In the genomic region with DNA sequence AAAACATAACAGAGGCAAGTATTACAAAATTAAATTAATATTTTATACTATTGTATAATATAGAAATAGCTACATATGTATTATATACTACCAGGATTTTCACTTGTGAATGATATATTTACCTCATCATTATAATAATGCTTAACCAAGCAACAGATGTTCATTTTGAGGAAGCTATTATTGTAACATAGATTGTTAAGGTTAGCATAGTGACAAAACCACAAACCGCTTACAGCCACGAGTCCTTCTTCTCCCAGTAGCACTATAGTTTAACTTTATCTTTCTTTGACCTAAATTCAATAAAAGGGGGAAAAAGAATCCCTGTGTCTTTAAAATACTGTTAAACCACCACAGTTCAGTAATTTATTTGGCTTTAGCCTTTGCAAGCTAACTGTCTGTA, we compare ENCODE assay signal across 12 cellular contexts.
A peak's percentile ranks its signal among the peaks of the same experiment; 100 is the strongest.
DNase-seq lines count a peak whose midpoint lies in the region; ATAC-seq, FAIRE-seq and TF ChIP-seq lines count a peak whose summit lies in the region.
"Had no signal": no experiment of that assay in that cellular context is flagged by ENCODE, and none has a peak within 500 bp of the region (broad histone marks: within the 10 kb centered on the region; RNA-seq: fewer than 3 reads in every experiment).

No MANE protein-coding gene starts in this region.

- ATAC-seq in HG02981 (IDR thresholded peaks at IDR 0.05; ENCODE audit: unreplicated experiment), result peak; percentile 98

- no peaks in the 10 kb centered on the region for H3K27me3 ChIP-seq in small intestine (ENCODE audit: control insufficient read depth in 2 of 2, insufficient read depth in 2 of 2, low read length in 2 of 2)
- no peaks in the 10 kb centered on the region for H3K27me3 ChIP-seq in H9 (ENCODE audit: insufficient read depth, low read length)
- H3K27me3 ChIP-seq: Peyer's patch had no signal

- H3K27me3 Mint-ChIP-seq in endothelial cell (ENCODE audit: unreplicated experiment) (no peaks in the 10 kb centered on the region), H9 (ENCODE audit: low read depth) (no peaks in the 10 kb centered on the region)

- H3K79me1 ChIP-seq in H9 (ENCODE audit: insufficient read depth, low read depth, low read length, poor library complexity, severe bottlenecking), result no peaks in the 10 kb centered on the region

- no peak overlapping the region for H3K18ac ChIP-seq in H9 (ENCODE audit: insufficient read length, low read depth, low read length)

- no peak overlapping the region for H4K91ac ChIP-seq in H9 (ENCODE audit: insufficient read length, low read depth, low read length)

- no peaks in the 10 kb centered on the region for H3K36me3 ChIP-seq in small intestine (ENCODE audit: control insufficient read depth in 2 of 2, insufficient read depth in 2 of 2, low read length in 2 of 2)
- H3K36me3 ChIP-seq: Peyer's patch had no signal

- no peak overlapping the region for H3K4me2 ChIP-seq in H9 (ENCODE audit: insufficient read depth, insufficient read length, low read length)

- no peak overlapping the region for H2BK5ac ChIP-seq in H9 (ENCODE audit: insufficient read length, low read length)

- no peak overlapping the region for H2AK5ac ChIP-seq in H9 (ENCODE audit: insufficient read length, low read length)

- H3K4me3 ChIP-seq in small intestine (ENCODE audit: low read depth in 1 of 2, low read length in 2 of 2), result no peak overlapping the region
- H3K4me3 ChIP-seq: Peyer's patch had no signal

- no peaks in the 10 kb centered on the region for H3K9me3 Mint-ChIP-seq in endothelial cell (ENCODE audit: unreplicated experiment)
- no peaks in the 10 kb centered on the region for H3K9me3 Mint-ChIP-seq in H9

- 32 to 42% (median 39%) methylated on average over 2 of the region's 2 CpGs for WGBS in small intestine, 3 donors
- WGBS in H9 (ENCODE audit: extremely low coverage, insufficient read length, low lambda C conversion rate), result no CpG with 5 or more reads among the region's 2 CpGs

- no peak overlapping the region for H3K9ac ChIP-seq in H9 (ENCODE audit: extremely low read depth, insufficient read length, low read length)

- H3K9me3 ChIP-seq in small intestine (ENCODE audit: control insufficient read depth, low read depth), result no peaks in the 10 kb centered on the region
- no peaks in the 10 kb centered on the region for H3K9me3 ChIP-seq in H9 (ENCODE audit: control insufficient read depth, low read depth, low read length)
- H3K9me3 ChIP-seq: Peyer's patch had no signal

- H3K4ac ChIP-seq in H9 (ENCODE audit: low read depth, low read length), result no peak overlapping the region

- no peak overlapping the region for H4K5ac ChIP-seq in H9 (ENCODE audit: insufficient read length, low read depth, low read length)

- TF ChIP-seq CTCF in endothelial cell (IDR thresholded peaks at IDR 0.05; ENCODE audit: unreplicated experiment) (no peak), H9 (conservative IDR thresholded peaks at IDR 0.05) (no peak)

- no peak overlapping the region for H2BK20ac ChIP-seq in H9 (ENCODE audit: low read depth, low read length, poor library complexity, severe bottlenecking)

- H3K4me1 ChIP-seq in small intestine (ENCODE audit: control insufficient read depth in 2 of 2, insufficient read depth in 1 of 2, low read depth in 1 of 2, low read length in 1 of 2) (no peaks in the 10 kb centered on the region), H9 (ENCODE audit: insufficient read depth, low read length) (no peaks in the 10 kb centered on the region)
- H3K4me1 ChIP-seq: Peyer's patch had no signal

- no peak overlapping the region for H2AFZ ChIP-seq in H9 (ENCODE audit: low read length)

- no peak overlapping the region for H2BK12ac ChIP-seq in H9 (ENCODE audit: insufficient read length, low read depth, low read length)

- no peak overlapping the region for H3K56ac ChIP-seq in H9 (ENCODE audit: insufficient read length, low read depth, low read length)

- H3K4me3 Mint-ChIP-seq in endothelial cell (ENCODE audit: unreplicated experiment), result no peak overlapping the region
- H3K4me3 Mint-ChIP-seq in H9, result no peak overlapping the region
- H3K4me3 Mint-ChIP-seq: neural crest cell had no signal

- H2BK15ac ChIP-seq in H9 (ENCODE audit: low read depth, low read length), result no peak overlapping the region

- DNase-seq in NCI-H2107 treated with DMSO at 0.1 percent for 48 hours (lab: John Stamatoyannopoulos, UW; ENCODE audit: unreplicated experiment) (peak; percentile 14), NCI-H2107 (lab: John Stamatoyannopoulos, UW) (no peak), NOMO-1 (lab: John Stamatoyannopoulos, UW; ENCODE audit: unreplicated experiment in 2 of 2) (peak; percentile 53 to 95), small intestine (peak; percentile 27), SK-N-DZ (ENCODE audit: low spot score) (no peak), endothelial cell (ENCODE audit: low spot score) (no peak), H9 (no peak)
- DNase-seq: GOT3 had no signal

- H3K14ac ChIP-seq in H9 (ENCODE audit: insufficient read depth, low read length), result no peak overlapping the region

- H3K23me2 ChIP-seq in H9 (ENCODE audit: insufficient read length, low read depth, low read length, poor library complexity, severe bottlenecking), result no peaks in the 10 kb centered on the region

- no peak overlapping the region for H3K27ac Mint-ChIP-seq in endothelial cell (ENCODE audit: unreplicated experiment)
- H3K27ac Mint-ChIP-seq in H9, result no peak overlapping the region

- H3K27ac ChIP-seq in small intestine (ENCODE audit: low read depth in 1 of 2, low read length in 1 of 2) (no peak overlapping the region), H9 (ENCODE audit: insufficient read length, low read depth, low read length) (no peak overlapping the region)
- H3K27ac ChIP-seq: 22Rv1, Peyer's patch had no signal

- no peak overlapping the region for H3T11ph ChIP-seq in H9 (ENCODE audit: low read length)

- H4K8ac ChIP-seq in H9 (replicated peaks; ENCODE audit: insufficient read length, low read depth, low read length), result no peak overlapping the region

- peak; percentile 67 for FAIRE-seq in small intestine (lab: Jason Lieb, UNC)

- H4K20me1 ChIP-seq in H9 (ENCODE audit: control insufficient read depth, insufficient read depth, insufficient read length), result no peaks in the 10 kb centered on the region

- no peak overlapping the region for H3K23ac ChIP-seq in H9 (ENCODE audit: insufficient read length, low read depth, low read length)

- H3K79me2 ChIP-seq in H9 (ENCODE audit: insufficient read depth, low read length), result no peaks in the 10 kb centered on the region

- H2BK120ac ChIP-seq in H9 (ENCODE audit: low read depth, low read length, poor library complexity, severe bottlenecking), result no peak overlapping the region

- H3K4me1 Mint-ChIP-seq in endothelial cell (ENCODE audit: unreplicated experiment), result no peaks in the 10 kb centered on the region
- no peaks in the 10 kb centered on the region for H3K4me1 Mint-ChIP-seq in H9
- H3K4me1 Mint-ChIP-seq: neural crest cell had no signal

- no peaks in the 10 kb centered on the region for H3K36me3 Mint-ChIP-seq in endothelial cell (ENCODE audit: low read depth, unreplicated experiment)
- H3K36me3 Mint-ChIP-seq in H9 (ENCODE audit: insufficient read depth in 1 of 3, low read depth in 3 of 3), result no peaks in the 10 kb centered on the region

Comparison
In these comparisons a context has a peak if more than half of its experiments do, and no peak if none do; other contexts are left out.
1. DNase-seq: peak in NCI-H2107 treated with DMSO at 0.1 percent for 48 hours (single experiment), NOMO-1 (2 of 2) and small intestine (single experiment); none in NCI-H2107 (single experiment), SK-N-DZ (single experiment), endothelial cell (single experiment) and H9 (single experiment).